11 cellular contexts compared by ENCODE assay signal in genomic region chr3:178967184-178967532, GRCh38.
A peak's percentile ranks its signal among the peaks of the same experiment; 100 is the strongest.
DNase-seq lines count a peak whose midpoint lies in the region; ATAC-seq and TF ChIP-seq lines count a peak whose summit lies in the region.
"Had no signal": no experiment of that assay in that cellular context is flagged by ENCODE, and none has a peak within 500 bp of the region (broad histone marks: within the 10 kb centered on the region; RNA-seq: fewer than 3 reads in every experiment).

No MANE protein-coding gene starts in this region.

- H3K79me2 ChIP-seq in SU-DHL-6 (ENCODE audit: insufficient read depth, low read length), result no peaks in the 10 kb centered on the region

- peak overlapping the region; percentile 95 for H3K27ac ChIP-seq in SU-DHL-6 (ENCODE audit: low read depth, low read length)
- H3K27ac ChIP-seq: ovary had no signal

- H3K27ac Mint-ChIP-seq in HFFc6, result no peak overlapping the region
- peak overlapping the region; percentile 56 to 91 (median 72) for H3K27ac Mint-ChIP-seq in naive B cell
- H3K27ac Mint-ChIP-seq in nephron progenitor cell, result no peak overlapping the region
- H3K27ac Mint-ChIP-seq in immature natural killer cell, result peak overlapping the region in 1 of 6 donors; percentile 31

- H3F3A ChIP-seq in SU-DHL-6 (ENCODE audit: insufficient read depth), result peaks cover 24% of the 10 kb centered on the region

- TF ChIP-seq CTCF in HFFc6 (IDR thresholded peaks at IDR 0.05) (no peak), SU-DHL-6 (IDR thresholded peaks at IDR 0.05; ENCODE audit: insufficient read depth, low read length, poor library complexity, severe bottlenecking) (no peak), nephron progenitor cell (IDR thresholded peaks at IDR 0.05) (no peak)

- peak overlapping the region; percentile 97 for H3K4me2 ChIP-seq in SU-DHL-6 (ENCODE audit: low read depth, low read length, poor library complexity, severe bottlenecking)

- peak overlapping the region; percentile 63 for H3K9ac ChIP-seq in SU-DHL-6 (ENCODE audit: low read length)

- no peaks in the 10 kb centered on the region for H3K9me3 ChIP-seq in SU-DHL-6 (ENCODE audit: insufficient read depth, low read length)
- H3K9me3 ChIP-seq: HAP-1, ovary had no signal

- no peaks in the 10 kb centered on the region for H3K36me3 Mint-ChIP-seq in HFFc6 (ENCODE audit: low read depth)
- H3K36me3 Mint-ChIP-seq in naive B cell, result no peaks in the 10 kb centered on the region
- H3K36me3 Mint-ChIP-seq in nephron progenitor cell (ENCODE audit: low read depth), result no peaks in the 10 kb centered on the region
- peaks cover 0 to 7% (median 3%) of the 10 kb centered on the region in 3 donors for H3K36me3 Mint-ChIP-seq in immature natural killer cell

- H3K27me3 Mint-ChIP-seq in HFFc6 (ENCODE audit: insufficient read depth) (no peaks in the 10 kb centered on the region; the same call in 1 of the 2 replicates), naive B cell (peaks cover 0 to 7% (median 0%) of the 10 kb centered on the region in 3 donors), nephron progenitor cell (ENCODE audit: low read depth, poor library complexity) (peaks cover 5% of the 10 kb centered on the region), immature natural killer cell (ENCODE audit: low read depth in 3 of 3) (no peaks in the 10 kb centered on the region)

- peak overlapping the region; percentile 69 for H2AFZ ChIP-seq in SU-DHL-6 (ENCODE audit: low read depth, low read length, severe bottlenecking)

- H3K4me3 Mint-ChIP-seq in HFFc6 (peak overlapping the region; percentile 60; the same call in 1 of the 2 replicates), naive B cell (peak overlapping the region; percentile 49 to 87 (median 78)), nephron progenitor cell (no peak overlapping the region), immature natural killer cell (no peak overlapping the region)

- no peaks in the 10 kb centered on the region for H3K9me2 ChIP-seq in SU-DHL-6 (replicated peaks; ENCODE audit: insufficient read depth, low read length)

- no peaks in the 10 kb centered on the region for H3K9me3 Mint-ChIP-seq in HFFc6
- H3K9me3 Mint-ChIP-seq in naive B cell, result no peaks in the 10 kb centered on the region
- H3K9me3 Mint-ChIP-seq in nephron progenitor cell, result no peaks in the 10 kb centered on the region
- H3K9me3 Mint-ChIP-seq in immature natural killer cell, result no peaks in the 10 kb centered on the region

- peak overlapping the region; percentile 33 for H3K4me3 ChIP-seq in SU-DHL-6 (ENCODE audit: insufficient read depth, low read length, poor library complexity, severe bottlenecking)
- H3K4me3 ChIP-seq: HAP-1, ovary had no signal

- no peaks in the 10 kb centered on the region for H3K36me3 ChIP-seq in SU-DHL-6 (ENCODE audit: low read length)
- H3K36me3 ChIP-seq: HAP-1, ovary had no signal

- DNase-seq in HFFc6 (no peak), naive B cell (peak; percentile 3), nephron progenitor cell (no peak), immature natural killer cell (no peak)
- DNase-seq: activated T-cell treated with anti-CD3 and anti-CD28 coated beads, Interleukin-2, amount 50 U/mL, for 1 hour had no signal

- H3K27me3 ChIP-seq in SU-DHL-6 (ENCODE audit: low read length), result no peaks in the 10 kb centered on the region
- H3K27me3 ChIP-seq: ovary had no signal

- H4K20me1 ChIP-seq in SU-DHL-6 (ENCODE audit: low read depth, low read length), result no peaks in the 10 kb centered on the region

- H3K4me1 Mint-ChIP-seq in HFFc6 (ENCODE audit: low read depth), result peaks cover 28% of the 10 kb centered on the region
- H3K4me1 Mint-ChIP-seq in naive B cell, result peaks cover 36 to 48% (median 47%) of the 10 kb centered on the region in 3 donors
- peaks cover 17% of the 10 kb centered on the region for H3K4me1 Mint-ChIP-seq in nephron progenitor cell
- peaks cover 12 to 18% of the 10 kb centered on the region in 2 donors for H3K4me1 Mint-ChIP-seq in immature natural killer cell

- ATAC-seq in GM18858 (IDR thresholded peaks at IDR 0.05; ENCODE audit: unreplicated experiment) (peak; percentile 9), naive B cell (ENCODE audit: low read depth in 2 of 2) (peak; percentile 19 to 38), GM18870 (IDR thresholded peaks at IDR 0.05; ENCODE audit: unreplicated experiment) (no peak), HG03521 (IDR thresholded peaks at IDR 0.05; ENCODE audit: unreplicated experiment) (no peak)

Comparison
In these comparisons a context has a peak if more than half of its experiments do, and no peak if none do; other contexts are left out.
1. ATAC-seq: peak in GM18858 (single experiment) and naive B cell (2 of 2); none in GM18870 (single experiment) and HG03521 (single experiment).
2. H3K27ac Mint-ChIP-seq: peak in naive B cell (6 of 6); none in HFFc6 (single experiment) and nephron progenitor cell (single experiment).
3. H3K4me3 Mint-ChIP-seq: peak in HFFc6 (single experiment) and naive B cell (8 of 8); none in nephron progenitor cell (single experiment) and immature natural killer cell (0 of 5).